1 cellular context compared by ENCODE assay signal in genomic region chr5:180589771-180590542, GRCh38.
TF ChIP-seq lines count a peak whose summit lies in the region.

No MANE protein-coding gene starts in this region.

TF ChIP-seq in IMR-90, 13 proteins besides CTCF, POLR2A, EP300 and RAD21 (continued from another document):
- no peak for TF ChIP-seq SMC3 (IDR thresholded peaks at IDR 0.05; ENCODE audit: low read depth, low read length)
- no peak for TF ChIP-seq BHLHE40 (IDR thresholded peaks at IDR 0.05; ENCODE audit: low read depth, low read length)
